20 cellular contexts compared by ENCODE assay signal in the genomic region with DNA sequence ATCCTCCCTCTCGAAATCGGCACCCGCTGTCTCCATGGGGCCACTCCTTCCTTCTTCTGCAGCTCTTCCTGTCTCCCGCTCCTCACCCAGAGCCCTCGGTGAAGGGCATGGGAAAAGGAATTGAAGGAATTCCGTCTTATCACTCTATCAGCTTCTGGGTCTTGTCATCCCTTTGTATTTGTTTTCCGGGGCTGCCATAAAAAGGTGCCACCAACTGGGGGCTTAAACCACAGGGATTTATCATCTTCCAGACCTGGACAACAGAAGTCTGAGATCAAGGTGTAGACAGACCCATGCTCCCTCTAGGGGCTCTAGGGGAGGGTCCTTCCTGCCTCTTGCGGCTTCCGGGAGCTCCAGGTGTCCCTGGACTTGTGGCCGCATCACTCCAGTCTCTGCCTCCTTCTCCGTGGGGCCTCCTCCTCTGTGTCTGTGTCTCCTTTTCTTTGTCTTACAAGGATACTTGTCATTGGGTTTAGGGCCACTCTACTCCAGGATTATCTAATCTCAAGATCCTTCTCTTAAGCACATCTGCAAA. TPM values are rescaled to one million over a fixed set of nuclear protein-coding genes. Genes with fewer than 3 reads are reported as not detected.
DNase-seq lines count a peak whose midpoint lies in the region; ATAC-seq and TF ChIP-seq lines count a peak whose summit lies in the region.
"Had no signal": no experiment of that assay in that cellular context is flagged by ENCODE, and none has a peak within 500 bp of the region (broad histone marks: within the 10 kb centered on the region; RNA-seq: fewer than 3 reads in every experiment).

No MANE protein-coding gene starts in this region.

- H3K36me3 ChIP-seq in CD8-positive, alpha-beta memory T cell (ENCODE audit: insufficient read depth, low read length), result peaks cover 40% of the 10 kb centered on the region
- peaks cover 0 to 21% of the 10 kb centered on the region in 2 experiments for H3K36me3 ChIP-seq in SK-N-SH (replicated peaks in 1 of 2; ENCODE audit: control insufficient read depth in 1 of 2, insufficient read depth in 2 of 2, low read length in 1 of 2)

- peaks cover 17% of the 10 kb centered on the region for H3F3A ChIP-seq in SK-N-SH (replicated peaks; ENCODE audit: insufficient read depth)

- ATAC-seq in activated CD8-positive, alpha-beta memory T cell treated with anti-CD3 and anti-CD28 coated beads, Interleukin-2, amount 10 ng/mL, durations not matched to agents 7 days and 5 days, result no peak
- no peak for ATAC-seq in natural killer cell
- no peak for ATAC-seq in GM18868 (IDR thresholded peaks at IDR 0.05; ENCODE audit: unreplicated experiment)
- ATAC-seq: activated CD4-positive, CD25-positive, alpha-beta regulatory T cell treated with anti-CD3 and anti-CD28 coated beads, Interleukin-2, amount 50 U/mL, for 24 hours had no signal

- no peak for DNase-seq in activated CD8-positive, alpha-beta memory T cell treated with anti-CD3 and anti-CD28 coated beads, Interleukin-2, amount 10 ng/mL, durations not matched to agents 7 days and 5 days
- no peak for DNase-seq in activated CD8-positive, alpha-beta memory T cell treated with anti-CD3 and anti-CD28 coated beads, Interleukin-2, amount 50 U/mL, for 4 hours
- no peak for DNase-seq in CD8-positive, alpha-beta memory T cell
- no peak for DNase-seq in natural killer cell
- no peak for DNase-seq in NK-92 treated with Interleukin-12 subunit alpha and Interleukin-12 subunit beta, amount 100 ng/mL, for 24 hours (lab: John Stamatoyannopoulos, UW)
- DNase-seq in SK-N-SH, result no peak
- DNase-seq: amygdala; cerebellar nuclear complex; DMS79; NCI-H2171; NCI-H69; SIG-M5; stimulated activated CD4-positive, alpha-beta T cell treated with anti-CD3 and anti-CD28 coated beads, Interleukin-12 subunit alpha, Interleukin-12 subunit beta, amount 100 ng/mL, for 4 hours; T-helper 9 cell; thyroid gland had no signal

- H3K27ac ChIP-seq in CD8-positive, alpha-beta memory T cell (ENCODE audit: low read depth, low read length), result no peak overlapping the region
- no peak overlapping the region for H3K27ac ChIP-seq in SK-N-SH (ENCODE audit: low read depth in 2 of 2, low read length in 1 of 2)
- H3K27ac ChIP-seq: thyroid gland had no signal

- H3K4me3 ChIP-seq in CD8-positive, alpha-beta memory T cell (ENCODE audit: low read length), result no peak overlapping the region
- no peak overlapping the region for H3K4me3 ChIP-seq in SK-N-SH (ENCODE audit: low read depth in 2 of 2, low read length in 1 of 2)
- H3K4me3 ChIP-seq: thyroid gland had no signal

- peaks cover 38% of the 10 kb centered on the region for H3K79me2 ChIP-seq in SK-N-SH (ENCODE audit: insufficient read depth)

- CTCF ChIA-PET in activated CD8-positive, alpha-beta memory T cell treated with anti-CD3 and anti-CD28 coated beads, Interleukin-2, amount 10 ng/mL, durations not matched to agents 7 days and 5 days (lab: Charles Lee), result no interaction called here
- CTCF ChIA-PET in CD8-positive, alpha-beta memory T cell (lab: Charles Lee), result no interaction called here
- CTCF ChIA-PET in SK-N-SH (lab: Yijun Ruan, JAX), result no interaction called here

- TF ChIP-seq RAD21 in SK-N-SH (IDR thresholded peaks at IDR 0.05; ENCODE audit: low read length), result no peak

- no peaks in the 10 kb centered on the region for H3K9me3 ChIP-seq in CD8-positive, alpha-beta memory T cell (ENCODE audit: low read length)
- H3K9me3 ChIP-seq in SK-N-SH, result no peaks in the 10 kb centered on the region
- H3K9me3 ChIP-seq: thyroid gland had no signal

- intact Hi-C loops in natural killer cell (cut with micrococcal nuclease), result no loop called here

- H3K27me3 ChIP-seq in CD8-positive, alpha-beta memory T cell (ENCODE audit: insufficient read depth, low read length, poor library complexity, severe bottlenecking), result no peaks in the 10 kb centered on the region
- peaks cover 5% of the 10 kb centered on the region for H3K27me3 ChIP-seq in SK-N-SH (ENCODE audit: insufficient read depth)
- H3K27me3 ChIP-seq: thyroid gland had no signal

- no peak overlapping the region for H3K9ac ChIP-seq in SK-N-SH

- no peak overlapping the region for H3K4me2 ChIP-seq in SK-N-SH

- no peak overlapping the region for H2AFZ ChIP-seq in SK-N-SH (ENCODE audit: low read depth)

- TF ChIP-seq CTCF in natural killer cell (IDR thresholded peaks at IDR 0.05) (no peak), SK-N-SH (IDR thresholded peaks at IDR 0.05) (no peak)

- WGBS in SK-N-SH (ENCODE audit: low lambda C conversion rate), result 69% methylated on average over 11 of the region's 11 CpGs

- peak overlapping the region; percentile 41 for H3K27ac Mint-ChIP-seq in activated CD8-positive, alpha-beta memory T cell treated with anti-CD3 and anti-CD28 coated beads, Interleukin-2, amount 10 ng/mL, durations not matched to agents 7 days and 5 days
- peak overlapping the region; percentile 34 to 80 (median 58) for H3K27ac Mint-ChIP-seq in CD8-positive, alpha-beta memory T cell
- H3K27ac Mint-ChIP-seq in activated naive CD8-positive, alpha-beta T cell, result peak overlapping the region; percentile 67
- H3K27ac Mint-ChIP-seq in natural killer cell, result peak overlapping the region; percentile 70 to 83

- H3K36me3 Mint-ChIP-seq in activated CD8-positive, alpha-beta memory T cell treated with anti-CD3 and anti-CD28 coated beads, Interleukin-2, amount 10 ng/mL, durations not matched to agents 7 days and 5 days, result peaks cover 64% of the 10 kb centered on the region
- H3K36me3 Mint-ChIP-seq in CD8-positive, alpha-beta memory T cell, result peaks cover 13 to 67% (median 18%) of the 10 kb centered on the region in 3 donors
- peaks cover 16% of the 10 kb centered on the region for H3K36me3 Mint-ChIP-seq in activated naive CD8-positive, alpha-beta T cell
- peaks cover 11% of the 10 kb centered on the region for H3K36me3 Mint-ChIP-seq in natural killer cell

- no peak for TF ChIP-seq EP300 in SK-N-SH (IDR thresholded peaks at IDR 0.05; ENCODE audit: borderline replicate concordance in 1 of 2, low read depth in 1 of 2, low read length in 1 of 2)

- peaks cover 48% of the 10 kb centered on the region for H3K4me1 Mint-ChIP-seq in activated CD8-positive, alpha-beta memory T cell treated with anti-CD3 and anti-CD28 coated beads, Interleukin-2, amount 10 ng/mL, durations not matched to agents 7 days and 5 days
- H3K4me1 Mint-ChIP-seq in CD8-positive, alpha-beta memory T cell, result peaks cover 24 to 38% (median 33%) of the 10 kb centered on the region in 3 donors
- peaks cover 46% of the 10 kb centered on the region for H3K4me1 Mint-ChIP-seq in activated naive CD8-positive, alpha-beta T cell (ENCODE audit: low read depth)
- H3K4me1 Mint-ChIP-seq in natural killer cell, result peaks cover 32 to 44% of the 10 kb centered on the region in 2 donors

- H3K9me2 ChIP-seq in SK-N-SH, result no peaks in the 10 kb centered on the region

- POLR2A ChIA-PET in CD8-positive, alpha-beta memory T cell (lab: Charles Lee), result no interaction called here
- POLR2A ChIA-PET in SK-N-SH (lab: Yijun Ruan, JAX), result no interaction called here

- peaks cover 11% of the 10 kb centered on the region; the same call in 1 of the 2 replicates for H4K20me1 ChIP-seq in SK-N-SH (ENCODE audit: insufficient read depth)

- peaks cover 25% of the 10 kb centered on the region for H3K4me1 ChIP-seq in CD8-positive, alpha-beta memory T cell (ENCODE audit: insufficient read depth, low read length)
- peaks cover 0 to 6% of the 10 kb centered on the region in 2 experiments; a peak in 1 of 4 replicates for H3K4me1 ChIP-seq in SK-N-SH (ENCODE audit: control insufficient read depth in 1 of 2, insufficient read depth in 2 of 2, low read depth in 1 of 2, low read length in 1 of 2)
- H3K4me1 ChIP-seq: thyroid gland had no signal

- H3K9me3 Mint-ChIP-seq in activated CD8-positive, alpha-beta memory T cell treated with anti-CD3 and anti-CD28 coated beads, Interleukin-2, amount 10 ng/mL, durations not matched to agents 7 days and 5 days (ENCODE audit: low read depth), result no peaks in the 10 kb centered on the region
- H3K9me3 Mint-ChIP-seq in CD8-positive, alpha-beta memory T cell, result no peaks in the 10 kb centered on the region
- H3K9me3 Mint-ChIP-seq in activated naive CD8-positive, alpha-beta T cell (ENCODE audit: low read depth), result no peaks in the 10 kb centered on the region
- H3K9me3 Mint-ChIP-seq in natural killer cell, result no peaks in the 10 kb centered on the region
- H3K9me3 Mint-ChIP-seq: CD4-positive, alpha-beta memory T cell had no signal

- no peak overlapping the region for H3K4me3 Mint-ChIP-seq in activated CD8-positive, alpha-beta memory T cell treated with anti-CD3 and anti-CD28 coated beads, Interleukin-2, amount 10 ng/mL, durations not matched to agents 7 days and 5 days
- peak overlapping the region in 2 of 7 donors; percentile 11 to 48 for H3K4me3 Mint-ChIP-seq in CD8-positive, alpha-beta memory T cell
- no peak overlapping the region for H3K4me3 Mint-ChIP-seq in activated naive CD8-positive, alpha-beta T cell
- peak overlapping the region; percentile 25 for H3K4me3 Mint-ChIP-seq in natural killer cell

- H3K27me3 Mint-ChIP-seq in activated CD8-positive, alpha-beta memory T cell treated with anti-CD3 and anti-CD28 coated beads, Interleukin-2, amount 10 ng/mL, durations not matched to agents 7 days and 5 days, result no peaks in the 10 kb centered on the region
- H3K27me3 Mint-ChIP-seq in CD8-positive, alpha-beta memory T cell, result no peaks in the 10 kb centered on the region
- no peaks in the 10 kb centered on the region for H3K27me3 Mint-ChIP-seq in activated naive CD8-positive, alpha-beta T cell
- no peaks in the 10 kb centered on the region for H3K27me3 Mint-ChIP-seq in natural killer cell (ENCODE audit: low read depth in 2 of 2)
- H3K27me3 Mint-ChIP-seq: CD4-positive, alpha-beta memory T cell had no signal

TF ChIP-seq in SK-N-SH, 30 proteins besides CTCF, POLR2A, EP300 and RAD21 (continues in another document):
- TF ChIP-seq TEAD4 (IDR thresholded peaks at IDR 0.05; ENCODE audit: borderline replicate concordance, insufficient read depth), result no peak

RNA-seq across cellular contexts. Expression of a gene that starts 24.0 kb away (rescaled TPM):
- 100 to 1,000 TPM; 259 to 286 TPM for total RNA-seq in activated CD8-positive, alpha-beta memory T cell treated with anti-CD3 and anti-CD28 coated beads, Interleukin-2, amount 10 ng/mL, durations not matched to agents 7 days and 5 days
- 100 to 1,000 TPM; 234 to 240 TPM for total RNA-seq in CD8-positive, alpha-beta memory T cell
- polyA plus RNA-seq in CD8-positive, alpha-beta memory T cell, result 548 TPM
- total RNA-seq in natural killer cell, result 100 to 1,000 TPM; 312 to 340 (median 333) TPM
- 149 and 346 TPM in 2 replicates for polyA plus RNA-seq in SK-N-SH (2012; rRNA removed)
- polyA plus RNA-seq in SK-N-SH (2012; cell fraction: cytosol; rRNA removed), result 202 and 224 TPM in 2 replicates
- polyA plus RNA-seq in SK-N-SH (2012; cell fraction: nucleus; rRNA removed), result 119 and 169 TPM in 2 replicates

RNA-seq across cellular contexts. Expression of a gene that starts 36.7 kb away (rescaled TPM):
- total RNA-seq in activated CD8-positive, alpha-beta memory T cell treated with anti-CD3 and anti-CD28 coated beads, Interleukin-2, amount 10 ng/mL, durations not matched to agents 7 days and 5 days, result not detected
- total RNA-seq in CD8-positive, alpha-beta memory T cell, result not detected
- not detected for polyA plus RNA-seq in CD8-positive, alpha-beta memory T cell
- under 1 TPM in 1 of 3 donors, not detected in 2; 0.85 TPM for total RNA-seq in natural killer cell
- 0.42 and 0.76 TPM in 2 replicates for polyA plus RNA-seq in SK-N-SH (2012; rRNA removed)
- 0.42 and 0.60 TPM in 2 replicates for polyA plus RNA-seq in SK-N-SH (2012; cell fraction: cytosol; rRNA removed)
- polyA plus RNA-seq in SK-N-SH (2012; cell fraction: nucleus; rRNA removed), result 0.45 and 0.50 TPM in 2 replicates
- total RNA-seq: OCI-LY7 had no signal
- polyA plus RNA-seq: CD4-positive, alpha-beta memory T cell had no signal
